ENCODE assay signal across 11 cellular contexts in genomic region chr22:37222440-37222971, GRCh38. TPM values are rescaled to one million over a fixed set of nuclear protein-coding genes. Genes with fewer than 3 reads are reported as not detected.
DNase-seq lines count a peak whose midpoint lies in the region; FAIRE-seq and TF ChIP-seq lines count a peak whose summit lies in the region.
"Had no signal": no experiment of that assay in that cellular context is flagged by ENCODE, and none has a peak within 500 bp of the region (broad histone marks: within the 10 kb centered on the region; RNA-seq: fewer than 3 reads in every experiment).

No MANE protein-coding gene starts in this region.

- H4K20me1 ChIP-seq in SU-DHL-6 (ENCODE audit: low read depth, low read length) = no peaks in the 10 kb centered on the region

- H3K27ac ChIP-seq in SU-DHL-6 (ENCODE audit: low read depth, low read length) (peak overlapping the region; percentile 46), prostate gland (no peak overlapping the region), dorsolateral prefrontal cortex (no peak overlapping the region)
- peak overlapping the region; percentile 63 for H3K27ac ChIP-seq in effector memory CD4-positive, alpha-beta T cell (ENCODE audit: insufficient read depth, low read length, poor library complexity, severe bottlenecking)
- H3K27ac ChIP-seq: thoracic aorta had no signal

- intact Hi-C loops in prostate gland (cut with DNase I) (no loop called here), dorsolateral prefrontal cortex (cut with DNase I) (no loop called here)

- H3K4me1 ChIP-seq in effector memory CD4-positive, alpha-beta T cell (ENCODE audit: control insufficient read depth, insufficient read depth, low read length, poor library complexity, severe bottlenecking) = peaks cover 86% of the 10 kb centered on the region
- no peaks in the 10 kb centered on the region for H3K4me1 ChIP-seq in prostate gland (replicated peaks)

- no peak overlapping the region for H3K4me2 ChIP-seq in SU-DHL-6 (ENCODE audit: low read depth, low read length, poor library complexity, severe bottlenecking)
- H3K4me2 ChIP-seq: smooth muscle cell had no signal

- WGBS in prostate gland = 64% methylated on average over 8 of the region's 8 CpGs

- H3F3A ChIP-seq in SU-DHL-6 (ENCODE audit: insufficient read depth) = peaks cover 41% of the 10 kb centered on the region

- no peaks in the 10 kb centered on the region for H3K9me2 ChIP-seq in SU-DHL-6 (replicated peaks; ENCODE audit: insufficient read depth, low read length)

- peak; percentile 96 for FAIRE-seq in GM12891 (lab: Jason Lieb, UNC)

- H3K9me3 ChIP-seq in SU-DHL-6 (ENCODE audit: insufficient read depth, low read length) (no peaks in the 10 kb centered on the region), prostate gland (no peaks in the 10 kb centered on the region)
- no peaks in the 10 kb centered on the region for H3K9me3 ChIP-seq in effector memory CD4-positive, alpha-beta T cell (ENCODE audit: control insufficient read depth, low read length)
- H3K9me3 ChIP-seq: thoracic aorta had no signal

- TF ChIP-seq CTCF in SU-DHL-6 (IDR thresholded peaks at IDR 0.05; ENCODE audit: insufficient read depth, low read length, poor library complexity, severe bottlenecking) (no peak), prostate gland (IDR thresholded peaks at IDR 0.05) (no peak), dorsolateral prefrontal cortex (IDR thresholded peaks at IDR 0.05 in 54 of 56, conservative IDR thresholded peaks at IDR 0.05 in 2 of 56; ENCODE audit: low read depth in 1 of 56, partially characterized antibody in 56 of 56) (no peak)

- TF ChIP-seq POLR2A in GM12891 (IDR thresholded peaks at IDR 0.05; ENCODE audit: low read depth, low read length) (no peak), prostate gland (IDR thresholded peaks at IDR 0.05) (no peak)

- H3K36me3 ChIP-seq in SU-DHL-6 (ENCODE audit: low read length) = 0 out of 2 replicates have a peak, but pooled peaks cover 5% of the 10 kb centered on the region
- H3K36me3 ChIP-seq in effector memory CD4-positive, alpha-beta T cell (ENCODE audit: control insufficient read depth, insufficient read depth, low read length) = peaks cover 32% of the 10 kb centered on the region
- no peaks in the 10 kb centered on the region for H3K36me3 ChIP-seq in prostate gland
- H3K36me3 ChIP-seq: thoracic aorta had no signal

- H3K9ac ChIP-seq in SU-DHL-6 (ENCODE audit: low read length) = no peak overlapping the region

- no peak overlapping the region for H2AFZ ChIP-seq in SU-DHL-6 (ENCODE audit: low read depth, low read length, severe bottlenecking)

- H3K27me3 ChIP-seq in SU-DHL-6 (ENCODE audit: low read length) (no peaks in the 10 kb centered on the region), prostate gland (replicated peaks; ENCODE audit: insufficient read depth) (peaks cover 4% of the 10 kb centered on the region), dorsolateral prefrontal cortex (peaks cover 0 to 3% (median 0%) of the 10 kb centered on the region in 45 donors)
- no peaks in the 10 kb centered on the region for H3K27me3 ChIP-seq in effector memory CD4-positive, alpha-beta T cell (replicated peaks; ENCODE audit: control insufficient read depth, insufficient read depth, low read length, poor library complexity, severe bottlenecking)

- H3K4me3 ChIP-seq in SU-DHL-6 (ENCODE audit: insufficient read depth, low read length, poor library complexity, severe bottlenecking) (no peak overlapping the region), prostate gland (no peak overlapping the region), dorsolateral prefrontal cortex (no peak overlapping the region)
- no peak overlapping the region for H3K4me3 ChIP-seq in effector memory CD4-positive, alpha-beta T cell (ENCODE audit: insufficient read depth, low read depth, low read length, poor library complexity, severe bottlenecking)
- H3K4me3 ChIP-seq: smooth muscle cell, thoracic aorta had no signal

- no peak for DNase-seq in GM12891 (ENCODE audit: insufficient read length, low spot score)
- DNase-seq in effector memory CD4-positive, alpha-beta T cell = no peak
- DNase-seq in prostate gland (ENCODE audit: low spot score) = no peak
- no peak for DNase-seq in islet precursor cell
- no peak for DNase-seq in dorsolateral prefrontal cortex
- DNase-seq: Calu3, NCI-H345 had no signal

- no peaks in the 10 kb centered on the region for H3K79me2 ChIP-seq in SU-DHL-6 (ENCODE audit: insufficient read depth, low read length)

TF ChIP-seq in GM12891, 5 proteins besides CTCF, POLR2A, EP300 and RAD21:
- TF ChIP-seq POU2F2 (IDR thresholded peaks at IDR 0.05; ENCODE audit: low read depth, low read length) = no peak
- TF ChIP-seq TAF1 (IDR thresholded peaks at IDR 0.05; ENCODE audit: low read depth, low read length) = no peak
- TF ChIP-seq POLR2AphosphoS5 (IDR thresholded peaks at IDR 0.05; ENCODE audit: low read depth, low read length) = no peak
- no peak for TF ChIP-seq SPI1 (IDR thresholded peaks at IDR 0.05; ENCODE audit: low read depth, low read length)
- no peak for TF ChIP-seq PAX5 (IDR thresholded peaks at IDR 0.05; ENCODE audit: insufficient read depth, low read length, severe bottlenecking)

RNA-seq across cellular contexts. Expression of gene SSTR3, which starts 10.2 kb away (rescaled TPM):
- polyA plus RNA-seq in GM12891 (2012; ENCODE audit: low read depth, missing spikeins) = 3.7 TPM
- total RNA-seq in prostate gland = 10 to 100 TPM in 1 of 2 donors, not detected in 1; 46.4 TPM
- total RNA-seq in dorsolateral prefrontal cortex = 10 to 100 TPM in 104 of 120 experiments, 1 to 10 TPM in 16; 2.8 to 26.3 (median 13.6) TPM
- total RNA-seq: Calu3, left lobe of liver, smooth muscle cell, thoracic aorta had no signal
- polyA plus RNA-seq: smooth muscle cell had no signal

RNA-seq across cellular contexts. Expression of gene RAC2, which starts 21.6 kb away (rescaled TPM):
- polyA plus RNA-seq in GM12891 (2012; ENCODE audit: low read depth, missing spikeins) = 448 TPM
- total RNA-seq in prostate gland = 10 to 100 TPM in 1 of 2 donors, 1 to 10 TPM in 1; 9.7 to 14.4 TPM
- total RNA-seq in dorsolateral prefrontal cortex = 10 to 100 TPM in 7 of 120 experiments, 1 to 10 TPM in 113; 1.2 to 18.5 (median 4.7) TPM

RNA-seq across cellular contexts. Expression of gene C1QTNF6, which starts 34.5 kb away (rescaled TPM):
- 2.6 TPM for polyA plus RNA-seq in GM12891 (2012; ENCODE audit: low read depth, missing spikeins)
- 1 to 10 TPM; 2.1 to 9.3 TPM for total RNA-seq in prostate gland
- total RNA-seq in dorsolateral prefrontal cortex = 10 to 100 TPM in 15 of 120 experiments, 1 to 10 TPM in 105; 2.4 to 17.3 (median 5.8) TPM

RNA-seq across cellular contexts. Expression of gene CYTH4, which starts 59.8 kb away (rescaled TPM):
- polyA plus RNA-seq in GM12891 (2012; ENCODE audit: low read depth, missing spikeins) = 12.4 TPM
- total RNA-seq in prostate gland (1 to 10 TPM; 4.7 to 5.5 TPM), dorsolateral prefrontal cortex (10 to 100 TPM in 38 of 120 experiments, 1 to 10 TPM in 82; 1.1 to 29.9 (median 8.1) TPM)
- total RNA-seq: smooth muscle cell had no signal
- polyA plus RNA-seq: smooth muscle cell had no signal

Comparison
In these comparisons a context has a peak if more than half of its experiments do, and no peak if none do; other contexts are left out.
1. H3K27ac ChIP-seq: peak in SU-DHL-6 (single experiment) and effector memory CD4-positive, alpha-beta T cell (single experiment); none in prostate gland (0 of 2) and dorsolateral prefrontal cortex (0 of 59).